In genomic region chr22:41543854-41544670, GRCh38 we compare ENCODE assay signal across 8 cellular contexts. TPM values are rescaled to one million over a fixed set of nuclear protein-coding genes. Genes with fewer than 3 reads are reported as not detected.
A peak's percentile ranks its signal among the peaks of the same experiment; 100 is the strongest.
DNase-seq lines count a peak whose midpoint lies in the region; ATAC-seq and TF ChIP-seq lines count a peak whose summit lies in the region.

TSS of gene POLR3H (minus strand) at chr22:41544470. CDS start at chr22:41544101, 369 bp downstream.

- H3K27ac ChIP-seq in BLaER1 treated with 17β-estradiol and CSF1 and Interleukin-3, amounts not matched to agents 10 nM and 100 nM = peak within 1 kb of the TSS; percentile 63 to 97 (median 90)
- H3K27ac ChIP-seq in colonic mucosa = peak within 1 kb of the TSS; percentile 56

- peaks cover 38 to 50% (median 47%) of the 10 kb centered on the region in 11 experiments; a peak in 21 of 22 replicates for H4K20me1 ChIP-seq in BLaER1 treated with 17β-estradiol and CSF1 and Interleukin-3, amounts not matched to agents 10 nM and 100 nM

- peaks cover 31 to 42% (median 38%) of the 10 kb centered on the region in 10 experiments for H3K4me1 ChIP-seq in BLaER1 treated with 17β-estradiol and CSF1 and Interleukin-3, amounts not matched to agents 10 nM and 100 nM
- no peaks in the 10 kb centered on the region for H3K4me1 ChIP-seq in colonic mucosa

- DNase-seq in GM19240 (ENCODE audit: insufficient read length, low spot score) (peak; percentile 96), NCI-H526 (lab: John Stamatoyannopoulos, UW) (peak; percentile 89 to 97), colonic mucosa (peak; percentile 99), left colon (peak; percentile 99)
- DNase-seq in activated CD4-positive, alpha-beta T cell treated with anti-CD3 and anti-CD28 coated beads for 48 hours = peak; percentile 99
- DNase-seq in stimulated activated CD4-positive, alpha-beta T cell treated with anti-CD3 and anti-CD28 coated beads, Interleukin-1b, Interleukin-23, amount 100 ng/mL, for 48 hours = peak; percentile 97

- H3K4me3 ChIP-seq in BLaER1 treated with 17β-estradiol and CSF1 and Interleukin-3, amounts not matched to agents 10 nM and 100 nM = peak within 1 kb of the TSS; percentile 72 to 100 (median 86)
- peak within 1 kb of the TSS; percentile 58 for H3K4me3 ChIP-seq in colonic mucosa

- ATAC-seq in HG03460 (IDR thresholded peaks at IDR 0.05; ENCODE audit: unreplicated experiment) (peak; percentile 93), left colon (peak; percentile 98)

- peak; percentile 62 for TF ChIP-seq CTCF in colonic mucosa (IDR thresholded peaks at IDR 0.05)

- peak within 1 kb of the TSS; percentile 86 to 99 (median 94) for H3K4me2 ChIP-seq in BLaER1 treated with 17β-estradiol and CSF1 and Interleukin-3, amounts not matched to agents 10 nM and 100 nM

- H3K27me3 ChIP-seq in BLaER1 treated with 17β-estradiol and CSF1 and Interleukin-3, amounts not matched to agents 10 nM and 100 nM = no peaks in the 10 kb centered on the region
- H3K27me3 ChIP-seq in colonic mucosa = no peaks in the 10 kb centered on the region

- intact Hi-C loops in colonic mucosa (cut with DNase I) (loop anchor here (5.0 kb wide), 1 partner anchor 53 kb away; no protein-coding TSS in a partner anchor), left colon (cut with DNase I, micrococcal nuclease) (no loop called here)

- peaks cover 22 to 27% (median 25%) of the 10 kb centered on the region in 11 experiments for H3K36me3 ChIP-seq in BLaER1 treated with 17β-estradiol and CSF1 and Interleukin-3, amounts not matched to agents 10 nM and 100 nM
- H3K36me3 ChIP-seq in colonic mucosa = no peaks in the 10 kb centered on the region

- no peaks in the 10 kb centered on the region for H3K9me3 ChIP-seq in BLaER1 treated with 17β-estradiol and CSF1 and Interleukin-3, amounts not matched to agents 10 nM and 100 nM (replicated peaks in 1 of 11)
- no peaks in the 10 kb centered on the region for H3K9me3 ChIP-seq in colonic mucosa

- H3K9ac ChIP-seq in BLaER1 treated with 17β-estradiol and CSF1 and Interleukin-3, amounts not matched to agents 10 nM and 100 nM = peak within 1 kb of the TSS; percentile 87 to 98 (median 90)
- H3K9ac ChIP-seq in colonic mucosa (ENCODE audit: low read depth in 2 of 2, low read length in 2 of 2) = peak within 1 kb of the TSS; percentile 59 to 89

RNA-seq across cellular contexts. Expression of gene POLR3H, which starts in this region (rescaled TPM):
- total RNA-seq in colonic mucosa (10 to 100 TPM in 1 of 2 donors, 1 to 10 TPM in 1; 9.2 to 20.0 TPM), left colon (10 to 100 TPM; 10.9 to 15.9 TPM)

Comparison
In these comparisons a context has a peak if more than half of its experiments do, and no peak if none do; other contexts are left out.
1. Peak in every context shown above with its lines: DNase-seq, ATAC-seq, H3K4me3 ChIP-seq and H3K27ac ChIP-seq.